20 cellular contexts compared by ENCODE assay signal in genomic region chr7:16494955-16495719, GRCh38. TPM values are rescaled to one million over a fixed set of nuclear protein-coding genes. Genes with fewer than 3 reads are reported as not detected.
"Had no signal": no experiment of that assay in that cellular context is flagged by ENCODE, and none has a peak within 500 bp of the region (broad histone marks: within the 10 kb centered on the region; RNA-seq: fewer than 3 reads in every experiment).

No MANE protein-coding gene starts in this region.

- H3K36me3 ChIP-seq: gastrocnemius medialis, neutrophil, WERI-Rb-1 had no signal

- H3K4me3 ChIP-seq: gastrocnemius medialis, testis had no signal

- H3K27ac ChIP-seq: gastrocnemius medialis, neutrophil, testis, WERI-Rb-1 had no signal

- H3K4me1 ChIP-seq: gastrocnemius medialis, testis had no signal

- H3K27me3 ChIP-seq: gastrocnemius medialis, neutrophil, testis had no signal

- DNase-seq: activated CD4-positive, alpha-beta T cell treated with anti-CD3 and anti-CD28 coated beads for 4 hours; activated CD8-positive, alpha-beta memory T cell treated with anti-CD3 and anti-CD28 coated beads, Interleukin-2, amount 50 U/mL, for 48 hours; activated CD8-positive, alpha-beta T cell treated with anti-CD3 and anti-CD28 coated beads, Interleukin-2, amount 10 ng/mL, durations not matched to agents 7 days and 5 days; activated naive CD4-positive, alpha-beta T cell treated with Interleukin-2 at 50 U/mL for 16 hours; activated naive CD8-positive, alpha-beta T cell treated with anti-CD3 and anti-CD28 coated beads, Interleukin-2, amount 50 U/mL, for 24 hours; gastrocnemius medialis; left ventricle myocardium superior; midbrain; naive B cell; retina; stimulated activated CD4-positive, alpha-beta T cell treated with anti-CD3 and anti-CD28 coated beads, Interleukin-15, amount 100 ng/mL, for 24 hours; stimulated activated CD4-positive, alpha-beta T cell treated with anti-CD3 and anti-CD28 coated beads, Interleukin-4, amount 100 ng/mL, for 24 hours; T1000; testis; WERI-Rb-1 had no signal

- ATAC-seq: activated CD8-positive, alpha-beta T cell treated with anti-CD3 and anti-CD28 coated beads, Interleukin-2, amount 10 ng/mL, durations not matched to agents 7 days and 5 days; activated naive CD8-positive, alpha-beta T cell treated with anti-CD3 and anti-CD28 coated beads, Interleukin-2, amount 50 U/mL, for 24 hours; gastrocnemius medialis; left ventricle myocardium superior had no signal

- FAIRE-seq: astrocyte, colon, kidney had no signal

- H3K9me3 ChIP-seq: gastrocnemius medialis, neutrophil, testis had no signal

RNA-seq across cellular contexts. Expression of gene LRRC72, which starts 31.5 kb away (rescaled TPM):
- polyA plus RNA-seq: urinary bladder had no signal
